In the genomic region with DNA sequence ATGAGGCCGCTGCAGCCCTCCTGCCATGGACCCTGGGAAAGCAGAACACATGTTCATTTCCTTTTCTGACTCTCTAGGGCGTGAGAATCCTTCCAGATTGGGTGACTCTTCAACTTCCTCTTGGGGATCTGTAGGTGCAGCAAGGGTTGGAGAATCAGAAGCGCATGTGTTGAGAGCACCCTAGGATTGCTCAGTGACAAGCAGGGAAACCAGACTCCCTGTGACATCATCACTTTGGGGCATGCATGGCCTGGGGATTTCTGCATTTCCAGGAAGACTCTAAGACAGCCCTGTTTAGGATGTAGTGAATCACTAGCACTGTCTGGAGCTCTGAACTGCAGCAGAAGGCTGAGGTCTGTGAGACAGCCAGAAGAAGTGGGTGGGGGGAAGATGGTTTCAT, we compare ENCODE assay signal across 8 cellular contexts. TPM values are rescaled to one million over a fixed set of nuclear protein-coding genes. Genes with fewer than 3 reads are reported as not detected.
DNase-seq lines count a peak whose midpoint lies in the region; ATAC-seq, FAIRE-seq and TF ChIP-seq lines count a peak whose summit lies in the region.

No MANE protein-coding gene starts in this region.

- 0% methylated on average over 3 of the region's 3 CpGs for WGBS in HepG2 (ENCODE audit: low lambda C conversion rate)

- intact Hi-C loops in HepG2 (cut with micrococcal nuclease; ENCODE audit: unreplicated experiment) (no loop called here), PC-3 (cut with micrococcal nuclease) (no loop called here)

- H4K20me1 ChIP-seq in HepG2 (ENCODE audit: insufficient read depth, low read length), result no peaks in the 10 kb centered on the region
- no peaks in the 10 kb centered on the region for H4K20me1 ChIP-seq in PC-3 (ENCODE audit: low read length)

- no peak overlapping the region for H3K9ac ChIP-seq in HepG2 (ENCODE audit: insufficient read depth, low read depth, low read length)
- H3K9ac ChIP-seq in PC-3 (ENCODE audit: low read length), result no peak overlapping the region

- BruUV-seq in HepG2 (replicated peaks; lab: Mats Ljungman, UMichigan) (no TSS peak), PC-3 (replicated peaks; lab: Mats Ljungman, UMichigan) (no TSS peak)

- H3K36me3 ChIP-seq in HepG2 (replicated peaks in 1 of 2; ENCODE audit: control insufficient read depth in 1 of 2, insufficient read depth in 2 of 2, low read length in 2 of 2), result no peaks in the 10 kb centered on the region
- no peaks in the 10 kb centered on the region for H3K36me3 ChIP-seq in PC-3 (ENCODE audit: low read depth, low read length)

- H2AFZ ChIP-seq in HepG2 (ENCODE audit: low read length) (no peak overlapping the region), PC-3 (ENCODE audit: low read length) (no peak overlapping the region)

- TF ChIP-seq CTCF in HepG2 (CRISPR knock-in tag; IDR thresholded peaks at IDR 0.05) (no peak), PC-3 (conservative IDR thresholded peaks at IDR 0.05; ENCODE audit: low read depth, low read length) (no peak)

- H3K4me2 ChIP-seq in HepG2 (ENCODE audit: low read depth, low read length) (no peak overlapping the region), PC-3 (ENCODE audit: low read length) (no peak overlapping the region)

- H3K9me2 ChIP-seq in PC-3 (replicated peaks; ENCODE audit: low read length), result no peaks in the 10 kb centered on the region

- no peak for TF ChIP-seq RAD21 in HepG2 (CRISPR knock-in tag; IDR thresholded peaks at IDR 0.05)

- H3K4me1 ChIP-seq in HepG2 (ENCODE audit: insufficient read depth, low read length) (no peaks in the 10 kb centered on the region), PC-3 (ENCODE audit: insufficient read depth, low read length) (no peaks in the 10 kb centered on the region)

- POLR2A ChIA-PET in HepG2 (lab: Yijun Ruan, JAX), result no interaction called here
- POLR2A ChIA-PET in PC-3 (lab: Charles Lee; ENCODE audit: unreplicated experiment), result no interaction called here

- no peaks in the 10 kb centered on the region for H3K9me3 ChIP-seq in HepG2 (ENCODE audit: low read length)
- no peaks in the 10 kb centered on the region for H3K9me3 ChIP-seq in PC-3 (ENCODE audit: low read length)

- TF ChIP-seq EP300 in HepG2 (IDR thresholded peaks at IDR 0.05; ENCODE audit: low read depth in 2 of 2, low read length in 2 of 2), result no peak
- TF ChIP-seq EP300 in HepG2 (CRISPR knock-in tag; IDR thresholded peaks at IDR 0.05; ENCODE audit: borderline replicate concordance), result no peak

- peak; percentile 79 for DNase-seq in KBM-7
- DNase-seq in activated T-cell treated with anti-CD3 and anti-CD28 coated beads for 4 hours, result peak; percentile 71
- no peak for DNase-seq in HepG2 (ENCODE audit: low spot score)
- no peak for DNase-seq in SW 1271 (lab: John Stamatoyannopoulos, UW)
- no peak for DNase-seq in PC-3
- no peak for DNase-seq in NCI-H2081 (lab: John Stamatoyannopoulos, UW)
- no peak for DNase-seq in H54 (ENCODE audit: insufficient read length, low spot score)

- no peaks in the 10 kb centered on the region for H3K27me3 ChIP-seq in HepG2 (ENCODE audit: control insufficient read depth in 1 of 2, insufficient read depth in 2 of 2, low read length in 2 of 2)
- peaks cover 46% of the 10 kb centered on the region for H3K27me3 ChIP-seq in PC-3 (ENCODE audit: low read length)

- TF ChIP-seq POLR2A in HepG2 (IDR thresholded peaks at IDR 0.05; ENCODE audit: insufficient read depth in 1 of 2, low read depth in 2 of 2, low read length in 2 of 2) (no peak), H54 (IDR thresholded peaks at IDR 0.05; ENCODE audit: low read depth, low read length) (no peak)

- H3K27ac ChIP-seq in HepG2 (ENCODE audit: extremely low read length, insufficient read depth, low read length) (no peak overlapping the region), PC-3 (ENCODE audit: low read length) (no peak overlapping the region)

- ATAC-seq in GM19025 (IDR thresholded peaks at IDR 0.05; ENCODE audit: low read depth, unreplicated experiment) (peak; percentile 68), HepG2 (no peak), PC-3 (no peak)

- no peaks in the 10 kb centered on the region for H3K79me2 ChIP-seq in HepG2 (ENCODE audit: insufficient read depth, low read length)
- H3K79me2 ChIP-seq in PC-3 (ENCODE audit: low read length), result no peaks in the 10 kb centered on the region

- CTCF ChIA-PET in HepG2 (lab: Yijun Ruan, JAX; ENCODE audit: low intra/inter-chr PET ratio, low total read pairs), result no interaction called here
- CTCF ChIA-PET in PC-3 (lab: Charles Lee), result no interaction called here

- FAIRE-seq in HepG2 (lab: Jason Lieb, UNC) (no peak), H54 (lab: Jason Lieb, UNC) (no peak)

- H3F3A ChIP-seq in PC-3 (ENCODE audit: low read length, unreplicated experiment), result no peaks in the 10 kb centered on the region

- H3K4me3 ChIP-seq in HepG2 (replicated peaks in 1 of 3; ENCODE audit: insufficient read depth in 1 of 3, low read depth in 2 of 3, low read length in 3 of 3) (no peak overlapping the region), PC-3 (ENCODE audit: low read length) (no peak overlapping the region)

- in situ Hi-C loops in KBM-7 (cut with MboI; ENCODE audit: low pct_unique_long_range_greater_than_20kb, low sequenced_read_pairs), result no loop called here
- in situ Hi-C loops in HepG2 (cut with HindIII; ENCODE audit: extremely low pct_ligation_motif_present, low pct_unique_long_range_greater_than_20kb), result no loop called here

TF ChIP-seq in HepG2, 621 proteins besides CTCF, POLR2A, EP300 and RAD21:
- TF ChIP-seq CREB1 (IDR thresholded peaks at IDR 0.05) (peak; percentile 53), CREB1 (CRISPR knock-in tag; IDR thresholded peaks at IDR 0.05) (no peak), ZIK1 (CRISPR knock-in tag; IDR thresholded peaks at IDR 0.05; ENCODE audit: borderline replicate concordance, low read depth) (no peak)

RNA-seq across cellular contexts. Expression of a gene that starts 15.1 kb away (rescaled TPM):
- total RNA-seq in HepG2 (2016; rRNA removed; fragmentation: Illumina TruSeq; extraction: Trizol), result not detected in 2 replicates
- not detected in 2 replicates for total RNA-seq in HepG2 (2016; cell fraction: cytosol; rRNA removed; fragmentation: Illumina TruSeq; extraction: Trizol; ENCODE audit: low read depth)
- not detected in 2 replicates for total RNA-seq in HepG2 (2016; cell fraction: insoluble cytoplasmic fraction; rRNA removed; fragmentation: Illumina TruSeq; extraction: Trizol)
- not detected in 2 replicates for total RNA-seq in HepG2 (2016; cell fraction: membrane; rRNA removed; fragmentation: Illumina TruSeq; extraction: Trizol)
- not detected in 2 replicates for total RNA-seq in HepG2 (2016; cell fraction: nucleus; rRNA removed; fragmentation: Illumina TruSeq; extraction: Trizol)
- polyA plus RNA-seq in HepG2 (2011; rRNA removed), result not detected in 2 replicates
- polyA plus RNA-seq in HepG2 (2011; cell fraction: cytosol; rRNA removed), result not detected in 2 replicates
- not detected in 2 replicates for polyA plus RNA-seq in HepG2 (2011; cell fraction: nucleus; rRNA removed)
- not detected in 2 replicates for polyA plus RNA-seq in HepG2 (2012)
- polyA plus RNA-seq in HepG2 (2016; cell fraction: cytosol; fragmentation: Illumina TruSeq; extraction: Trizol; ENCODE audit: low read depth), result not detected in 2 replicates
- not detected in 2 replicates for polyA plus RNA-seq in HepG2 (2016; cell fraction: insoluble cytoplasmic fraction; fragmentation: Illumina TruSeq; extraction: Trizol; ENCODE audit: low read depth)
- not detected in 2 replicates for polyA plus RNA-seq in HepG2 (2016; cell fraction: membrane; fragmentation: Illumina TruSeq; extraction: Trizol; ENCODE audit: low read depth)
- polyA plus RNA-seq in HepG2 (2016; cell fraction: nucleus; fragmentation: Illumina TruSeq; extraction: Trizol; ENCODE audit: insufficient read depth, low read depth), result not detected in 2 replicates
- 0.10 and 0.21 TPM in 2 replicates for polyA minus RNA-seq in HepG2 (2011; rRNA and poly(A)+ RNA removed; ENCODE audit: low replicate concordance)
- not detected in 2 replicates for polyA minus RNA-seq in HepG2 (2011; cell fraction: cytosol; rRNA and poly(A)+ RNA removed)
- polyA minus RNA-seq in HepG2 (2011; cell fraction: nucleus; rRNA and poly(A)+ RNA removed), result not detected in 2 replicates
- not detected in 2 replicates for total RNA-seq in PC-3 (2014; rRNA removed)

Comparison
In these comparisons a context has a peak if more than half of its experiments do, and no peak if none do; other contexts are left out.
1. DNase-seq: peak in KBM-7 (single experiment) and activated T-cell treated with anti-CD3 and anti-CD28 coated beads for 4 hours (single experiment); none in HepG2 (single experiment), SW 1271 (0 of 2), PC-3 (single experiment), NCI-H2081 (0 of 2) and H54 (single experiment).